6 cellular contexts compared by ENCODE assay signal in the genomic region with DNA sequence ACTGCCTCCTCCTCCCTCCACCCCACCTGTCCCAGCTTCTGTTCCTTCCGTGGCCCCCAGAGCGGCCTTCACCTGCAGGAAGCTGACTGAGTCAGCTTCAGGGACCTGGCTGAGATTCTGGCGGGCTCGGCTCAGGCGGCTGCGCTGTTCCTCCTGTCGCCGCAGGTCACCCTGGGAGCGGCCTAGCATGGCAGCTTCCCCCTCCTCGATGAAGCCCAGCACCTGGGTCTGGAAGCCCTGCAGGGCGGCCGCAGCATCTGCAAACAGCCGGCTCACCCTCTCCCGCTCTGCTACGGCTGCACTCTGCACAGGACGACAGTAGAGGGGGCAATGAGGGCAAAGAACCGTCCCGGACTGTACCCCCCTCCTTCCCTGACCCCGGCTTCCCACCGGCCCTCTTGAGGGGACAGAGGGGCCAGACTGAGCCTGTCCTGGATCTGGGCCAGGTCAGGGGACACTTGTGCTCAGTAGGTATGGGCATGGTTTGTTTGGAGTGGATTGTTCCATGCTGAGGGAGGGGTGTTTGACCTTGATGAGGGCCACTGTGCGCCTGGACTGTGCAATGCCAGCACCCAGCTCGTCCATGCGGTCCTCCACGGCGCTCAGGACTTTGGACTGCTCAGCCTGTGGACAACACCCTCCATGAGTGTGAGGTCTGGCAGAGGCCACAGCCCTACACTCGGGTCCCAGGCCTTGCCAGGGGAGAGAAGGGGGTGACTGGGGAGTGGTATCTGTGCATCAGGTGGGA. TPM values are rescaled to one million over a fixed set of nuclear protein-coding genes. Genes with fewer than 3 reads are reported as not detected.
A peak's percentile ranks its signal among the peaks of the same experiment; 100 is the strongest.
DNase-seq lines count a peak whose midpoint lies in the region; ATAC-seq and TF ChIP-seq lines count a peak whose summit lies in the region.

No MANE protein-coding gene starts in this region.

- H3K4me1 ChIP-seq in CD4-positive, CD25-positive, alpha-beta regulatory T cell (ENCODE audit: control insufficient read depth, insufficient read depth, low read length, poor library complexity, severe bottlenecking), result peaks cover 55% of the 10 kb centered on the region
- peaks cover 42% of the 10 kb centered on the region for H3K4me1 ChIP-seq in mucosa of descending colon (ENCODE audit: low read depth)

- peak overlapping the region; percentile 75 for H3K27ac ChIP-seq in CD4-positive, CD25-positive, alpha-beta regulatory T cell (ENCODE audit: insufficient read depth, low read length, poor library complexity, severe bottlenecking)

- no peaks in the 10 kb centered on the region for H3K36me3 Mint-ChIP-seq in CD4-positive, CD25-positive, alpha-beta regulatory T cell
- H3K36me3 Mint-ChIP-seq in activated naive CD8-positive, alpha-beta T cell treated with anti-CD3 and anti-CD28 coated beads, Interleukin-2, amount 50 U/mL, for 24 hours (ENCODE audit: low read depth), result no peaks in the 10 kb centered on the region

- no peaks in the 10 kb centered on the region for H3K9me3 Mint-ChIP-seq in CD4-positive, CD25-positive, alpha-beta regulatory T cell
- H3K9me3 Mint-ChIP-seq in activated naive CD8-positive, alpha-beta T cell treated with anti-CD3 and anti-CD28 coated beads, Interleukin-2, amount 50 U/mL, for 24 hours, result no peaks in the 10 kb centered on the region

- DNase-seq in CD4-positive, CD25-positive, alpha-beta regulatory T cell, result peak; percentile 61 to 93 (median 73)
- DNase-seq in NCI-H510A (lab: John Stamatoyannopoulos, UW), result peak; percentile 87
- peak; percentile 68 for DNase-seq in activated naive CD8-positive, alpha-beta T cell treated with anti-CD3 and anti-CD28 coated beads, Interleukin-2, amount 50 U/mL, for 24 hours
- DNase-seq in mucosa of descending colon, result peak; percentile 81 to 93 (median 87)
- no peak for DNase-seq in NCI-H187 (lab: John Stamatoyannopoulos, UW)
- no peak for DNase-seq in NCI-H128 (lab: John Stamatoyannopoulos, UW; ENCODE audit: unreplicated experiment)

- H3K4me3 Mint-ChIP-seq in CD4-positive, CD25-positive, alpha-beta regulatory T cell, result peak overlapping the region; percentile 86 to 96 (median 90)
- H3K4me3 Mint-ChIP-seq in activated naive CD8-positive, alpha-beta T cell treated with anti-CD3 and anti-CD28 coated beads, Interleukin-2, amount 50 U/mL, for 24 hours, result peak overlapping the region; percentile 84

- intact Hi-C loops in mucosa of descending colon (cut with DNase I, micrococcal nuclease), result no loop called here

- peaks cover 0 to 59% (median 21%) of the 10 kb centered on the region in 4 donors for H3K4me1 Mint-ChIP-seq in CD4-positive, CD25-positive, alpha-beta regulatory T cell
- H3K4me1 Mint-ChIP-seq in activated naive CD8-positive, alpha-beta T cell treated with anti-CD3 and anti-CD28 coated beads, Interleukin-2, amount 50 U/mL, for 24 hours, result peaks cover 27% of the 10 kb centered on the region

- no peaks in the 10 kb centered on the region for H3K27me3 ChIP-seq in CD4-positive, CD25-positive, alpha-beta regulatory T cell (ENCODE audit: control insufficient read depth, insufficient read depth, low read length)

- no peaks in the 10 kb centered on the region for H3K9me3 ChIP-seq in CD4-positive, CD25-positive, alpha-beta regulatory T cell (ENCODE audit: control insufficient read depth in 2 of 2, low read length in 2 of 2)
- no peaks in the 10 kb centered on the region for H3K9me3 ChIP-seq in mucosa of descending colon

- peak overlapping the region; percentile 89 to 97 (median 91) for H3K27ac Mint-ChIP-seq in CD4-positive, CD25-positive, alpha-beta regulatory T cell
- H3K27ac Mint-ChIP-seq in activated naive CD8-positive, alpha-beta T cell treated with anti-CD3 and anti-CD28 coated beads, Interleukin-2, amount 50 U/mL, for 24 hours, result peak overlapping the region; percentile 87

- peaks cover 5% of the 10 kb centered on the region for H3K36me3 ChIP-seq in CD4-positive, CD25-positive, alpha-beta regulatory T cell (ENCODE audit: control insufficient read depth, insufficient read depth, low read length)
- no peaks in the 10 kb centered on the region for H3K36me3 ChIP-seq in mucosa of descending colon (ENCODE audit: low read depth)

- ATAC-seq in CD4-positive, CD25-positive, alpha-beta regulatory T cell (ENCODE audit: low read depth in 2 of 2), result peak; percentile 69 to 75
- ATAC-seq in activated naive CD8-positive, alpha-beta T cell treated with anti-CD3 and anti-CD28 coated beads, Interleukin-2, amount 50 U/mL, for 24 hours, result peak; percentile 51
- ATAC-seq in mucosa of descending colon, result peak; percentile 69

- TF ChIP-seq CTCF in mucosa of descending colon (IDR thresholded peaks at IDR 0.05), result no peak

- H3K27me3 Mint-ChIP-seq in CD4-positive, CD25-positive, alpha-beta regulatory T cell, result peaks cover 7% of the 10 kb centered on the region
- peaks cover 5% of the 10 kb centered on the region for H3K27me3 Mint-ChIP-seq in activated naive CD8-positive, alpha-beta T cell treated with anti-CD3 and anti-CD28 coated beads, Interleukin-2, amount 50 U/mL, for 24 hours

- H3K4me3 ChIP-seq in CD4-positive, CD25-positive, alpha-beta regulatory T cell (ENCODE audit: low read depth, low read length), result peak overlapping the region; percentile 62
- H3K4me3 ChIP-seq in mucosa of descending colon, result no peak overlapping the region

RNA-seq across cellular contexts. Expression of a gene that starts 2.0 kb away (rescaled TPM):
- total RNA-seq in CD4-positive, CD25-positive, alpha-beta regulatory T cell, result 3.6 TPM
- polyA plus RNA-seq in CD4-positive, CD25-positive, alpha-beta regulatory T cell, result 10 to 100 TPM in 3 of 4 donors, 1 to 10 TPM in 1; 8.7 to 16.6 (median 15.8) TPM
- total RNA-seq in mucosa of descending colon, result 10 to 100 TPM; 44.5 to 77.4 (median 53.4) TPM

RNA-seq across cellular contexts. Expression of a gene that starts 20.4 kb away (rescaled TPM):
- total RNA-seq in CD4-positive, CD25-positive, alpha-beta regulatory T cell, result 18.7 TPM
- 10 to 100 TPM; 16.9 to 24.3 (median 20.1) TPM for polyA plus RNA-seq in CD4-positive, CD25-positive, alpha-beta regulatory T cell
- total RNA-seq in mucosa of descending colon, result 10 to 100 TPM; 13.7 to 23.8 (median 15.4) TPM

RNA-seq across cellular contexts. Expression of a gene that starts 21.2 kb away (rescaled TPM):
- 118 TPM for total RNA-seq in CD4-positive, CD25-positive, alpha-beta regulatory T cell
- polyA plus RNA-seq in CD4-positive, CD25-positive, alpha-beta regulatory T cell, result 100 to 1,000 TPM in 1 of 4 donors, 10 to 100 TPM in 3; 77.7 to 112 (median 91.2) TPM
- 100 to 1,000 TPM in 1 of 3 donors, 10 to 100 TPM in 2; 99.1 to 114 (median 99.8) TPM for total RNA-seq in mucosa of descending colon

RNA-seq across cellular contexts. Expression of a gene that starts 28.3 kb away (rescaled TPM):
- total RNA-seq in CD4-positive, CD25-positive, alpha-beta regulatory T cell, result 118 TPM
- polyA plus RNA-seq in CD4-positive, CD25-positive, alpha-beta regulatory T cell, result 10 to 100 TPM; 58.0 to 68.8 (median 64.8) TPM
- 10 to 100 TPM; 87.0 to 98.0 (median 89.4) TPM for total RNA-seq in mucosa of descending colon

RNA-seq across cellular contexts. Expression of a gene that starts 32.2 kb away (rescaled TPM):
- total RNA-seq in CD4-positive, CD25-positive, alpha-beta regulatory T cell, result 149 TPM
- polyA plus RNA-seq in CD4-positive, CD25-positive, alpha-beta regulatory T cell, result 10 to 100 TPM; 41.6 to 51.7 (median 45.0) TPM
- 10 to 100 TPM; 18.4 to 40.2 (median 23.0) TPM for total RNA-seq in mucosa of descending colon

Comparison
In these comparisons a context has a peak if more than half of its experiments do, and no peak if none do; other contexts are left out.
1. DNase-seq: peak in CD4-positive, CD25-positive, alpha-beta regulatory T cell (3 of 3), NCI-H510A (single experiment), activated naive CD8-positive, alpha-beta T cell treated with anti-CD3 and anti-CD28 coated beads, Interleukin-2, amount 50 U/mL, for 24 hours (single experiment) and mucosa of descending colon (3 of 3); none in NCI-H187 (0 of 2) and NCI-H128 (single experiment).
2. Peak in every context shown above with its lines, with median percentiles within 50 percentile points of each other: ATAC-seq.